4 cellular contexts compared by ENCODE assay signal in the genomic region with DNA sequence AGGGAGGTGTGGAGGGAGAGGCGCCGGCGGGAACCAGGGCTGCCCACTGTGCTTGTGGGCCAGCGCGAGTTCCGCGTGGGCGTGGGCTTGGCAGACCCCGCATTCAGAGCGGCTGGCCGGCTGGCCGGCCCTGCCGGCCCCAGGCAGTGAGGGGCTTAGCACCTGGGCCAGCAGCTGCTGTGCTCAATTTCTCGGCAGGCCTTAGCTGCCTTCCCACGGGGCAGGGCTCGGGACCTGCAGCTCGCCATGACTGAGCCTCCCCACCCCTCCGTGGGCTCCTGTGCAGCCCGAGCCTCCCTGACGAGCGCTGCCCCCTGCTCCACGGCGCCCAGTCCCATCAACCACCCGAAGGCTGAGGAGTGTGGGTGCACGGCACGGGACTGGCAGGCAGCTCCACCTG. TPM values are rescaled to one million over a fixed set of nuclear protein-coding genes. Genes with fewer than 3 reads are reported as not detected.
A peak's percentile ranks its signal among the peaks of the same experiment; 100 is the strongest.
DNase-seq lines count a peak whose midpoint lies in the region; ATAC-seq, FAIRE-seq and TF ChIP-seq lines count a peak whose summit lies in the region.
"Not testable (repeated sequence)": the region's sequence is repeated elsewhere in the genome, so short reads cannot be mapped to it uniquely, and the experiment has no call there.

No MANE protein-coding gene starts in this region.

- not testable (repeated sequence) for H2BK12ac ChIP-seq in neuronal stem cell (ENCODE audit: low read length)

- not testable (repeated sequence) for H2BK5ac ChIP-seq in neuronal stem cell (ENCODE audit: low read length)

- not testable (repeated sequence) for ATAC-seq in WTC11, HepG2

- H3K27ac Mint-ChIP-seq in WTC11: not testable (repeated sequence)

- H3K79me2 ChIP-seq in HepG2 (ENCODE audit: insufficient read depth, low read length): not testable (repeated sequence)

- not testable (repeated sequence) for H3K18ac ChIP-seq in neuronal stem cell (ENCODE audit: low read length)

- H3K23ac ChIP-seq in neuronal stem cell (ENCODE audit: low read depth, low read length, poor library complexity): not testable (repeated sequence)

- H2AFZ ChIP-seq in HepG2 (ENCODE audit: low read length); neuronal stem cell (ENCODE audit: low read length): not testable (repeated sequence)

- peaks cover 11% of the 10 kb centered on the region; the same call in 1 of the 2 replicates for H3K9me3 Mint-ChIP-seq in WTC11

- FAIRE-seq in HepG2 (lab: Jason Lieb, UNC): not testable (repeated sequence)

- not testable (repeated sequence) for BruUV-seq in HepG2 (replicated peaks; lab: Mats Ljungman, UMichigan)

- intact Hi-C loops in HepG2 (cut with micrococcal nuclease; ENCODE audit: unreplicated experiment); testis (cut with DNase I; ENCODE audit: low total_unique reads): not testable (repeated sequence)

- not testable (repeated sequence) for DNase-seq in WTC11 (ENCODE audit: low spot score); HepG2 (ENCODE audit: low spot score); neuronal stem cell (ENCODE audit: low spot score); testis

- not testable (repeated sequence) for H3K79me1 ChIP-seq in neuronal stem cell (ENCODE audit: low read depth, low read length)

- H3K14ac ChIP-seq in neuronal stem cell (ENCODE audit: low read length): not testable (repeated sequence)

- CTCF ChIA-PET in WTC11 (lab: Charles Lee); HepG2 (lab: Yijun Ruan, JAX; ENCODE audit: low intra/inter-chr PET ratio, low total read pairs): not testable (repeated sequence)

- H3K36me3 Mint-ChIP-seq in WTC11: not testable (repeated sequence)

- not testable (repeated sequence) for TF ChIP-seq EP300 in HepG2 (IDR thresholded peaks at IDR 0.05; ENCODE audit: low read depth in 2 of 2, low read length in 2 of 2); HepG2 (CRISPR knock-in tag; IDR thresholded peaks at IDR 0.05; ENCODE audit: borderline replicate concordance)

- WGBS in HepG2 (ENCODE audit: low lambda C conversion rate): 100% methylated on average over 3 of the region's 26 CpGs
- WGBS in neuronal stem cell (ENCODE audit: extremely low coverage in 2 of 2, insufficient read length in 2 of 2, insufficient replicate concordance in 1 of 2), 2 donors: no CpG with 5 or more reads among the region's 26 CpGs
- 58% methylated on average over 21 of the region's 26 CpGs; no CpG with 5 or more reads in 1 of the 2 donors for WGBS in testis, 2 donors

- not testable (repeated sequence) for H4K20me1 ChIP-seq in HepG2 (ENCODE audit: insufficient read depth, low read length)

- not testable (repeated sequence) for TF ChIP-seq CTCF in WTC11 (IDR thresholded peaks at IDR 0.05); testis (IDR thresholded peaks at IDR 0.05)
- peak; percentile 46 for TF ChIP-seq CTCF in HepG2 (CRISPR knock-in tag; IDR thresholded peaks at IDR 0.05)

- TF ChIP-seq POLR2A in HepG2 (IDR thresholded peaks at IDR 0.05; ENCODE audit: insufficient read depth in 1 of 2, low read depth in 2 of 2, low read length in 2 of 2); testis (IDR thresholded peaks at IDR 0.05): not testable (repeated sequence)

- not testable (repeated sequence) for H2BK15ac ChIP-seq in neuronal stem cell (ENCODE audit: low read length)

- not testable (repeated sequence) for H3K36me3 ChIP-seq in HepG2 (replicated peaks in 1 of 2; ENCODE audit: control insufficient read depth in 1 of 2, insufficient read depth in 2 of 2, low read length in 2 of 2); neuronal stem cell (replicated peaks in 1 of 2; ENCODE audit: control insufficient read depth in 2 of 2, insufficient read depth in 2 of 2, low read length in 2 of 2); testis (ENCODE audit: low read depth, missing control alignments)

- not testable (repeated sequence) for H3K4ac ChIP-seq in neuronal stem cell (ENCODE audit: low read length)

- not testable (repeated sequence) for H3K27me3 Mint-ChIP-seq in WTC11 (ENCODE audit: low read depth)

- H3K9me3 ChIP-seq in HepG2 (ENCODE audit: low read length); neuronal stem cell (replicated peaks in 1 of 2; ENCODE audit: control insufficient read depth in 2 of 2, insufficient read depth in 1 of 2, low read depth in 1 of 2, low read length in 2 of 2); testis: not testable (repeated sequence)

- H3K4me3 Mint-ChIP-seq in WTC11: not testable (repeated sequence)

- not testable (repeated sequence) for H3K27me3 ChIP-seq in HepG2 (ENCODE audit: control insufficient read depth in 1 of 2, insufficient read depth in 2 of 2, low read length in 2 of 2); neuronal stem cell (ENCODE audit: control insufficient read depth in 3 of 3, insufficient read depth in 3 of 3, low read depth in 1 of 3, low read length in 3 of 3); testis

- not testable (repeated sequence) for H3K4me3 ChIP-seq in HepG2 (replicated peaks in 1 of 3; ENCODE audit: insufficient read depth in 1 of 3, low read depth in 2 of 3, low read length in 3 of 3); neuronal stem cell (ENCODE audit: low read length in 2 of 2)
- H3K4me3 ChIP-seq in testis: peak overlapping the region; percentile 6 to 29

- peak overlapping the region; percentile 17 for H4K8ac ChIP-seq in neuronal stem cell (ENCODE audit: low read depth, low read length)

- POLR2A ChIA-PET in WTC11 (lab: Charles Lee); HepG2 (lab: Yijun Ruan, JAX): not testable (repeated sequence)

- H2BK120ac ChIP-seq in neuronal stem cell (ENCODE audit: low read depth, low read length): not testable (repeated sequence)

- H2AK5ac ChIP-seq in neuronal stem cell (ENCODE audit: low read depth, low read length): not testable (repeated sequence)

- not testable (repeated sequence) for H3K4me2 ChIP-seq in HepG2 (ENCODE audit: low read depth, low read length); neuronal stem cell (ENCODE audit: insufficient read depth, low read length, poor library complexity, severe bottlenecking)

- not testable (repeated sequence) for H3K4me1 Mint-ChIP-seq in WTC11

- TF ChIP-seq RAD21 in HepG2 (CRISPR knock-in tag; IDR thresholded peaks at IDR 0.05): not testable (repeated sequence)

- H3K9ac ChIP-seq in HepG2 (ENCODE audit: insufficient read depth, low read depth, low read length); neuronal stem cell (ENCODE audit: low read depth, low read length, poor library complexity): not testable (repeated sequence)

- H3K4me1 ChIP-seq in HepG2 (ENCODE audit: insufficient read depth, low read length); neuronal stem cell (ENCODE audit: control insufficient read depth in 2 of 2, insufficient read depth in 1 of 2, low read depth in 1 of 2, low read length in 2 of 2); testis: not testable (repeated sequence)

- not testable (repeated sequence) for H4K91ac ChIP-seq in neuronal stem cell (ENCODE audit: low read depth, low read length, poor library complexity)

- in situ Hi-C loops in HepG2 (cut with HindIII; ENCODE audit: extremely low pct_ligation_motif_present, low pct_unique_long_range_greater_than_20kb): not testable (repeated sequence)

- not testable (repeated sequence) for H3K27ac ChIP-seq in HepG2 (ENCODE audit: extremely low read length, insufficient read depth, low read length); neuronal stem cell (replicated peaks; ENCODE audit: low read length); testis

RNA-seq across cellular contexts. Expression of gene MEGF9, which starts 32.1 kb away (rescaled TPM):
- total RNA-seq in WTC11 (2021) (0.80 to 1.0 TPM (median 0.92 TPM) in 3 replicates), HepG2 (2016; rRNA removed; fragmentation: Illumina TruSeq; extraction: Trizol) (3.1 and 3.3 TPM in 2 replicates), testis (1 to 10 TPM; 8.2 to 8.5 TPM)
- 0.71 and 0.88 TPM in 2 replicates for total RNA-seq in HepG2 (2016; cell fraction: cytosol; rRNA removed; fragmentation: Illumina TruSeq; extraction: Trizol; ENCODE audit: low read depth)
- 3.1 and 3.7 TPM in 2 replicates for total RNA-seq in HepG2 (2016; cell fraction: insoluble cytoplasmic fraction; rRNA removed; fragmentation: Illumina TruSeq; extraction: Trizol)
- 4.3 and 4.5 TPM in 2 replicates for total RNA-seq in HepG2 (2016; cell fraction: membrane; rRNA removed; fragmentation: Illumina TruSeq; extraction: Trizol)
- total RNA-seq in HepG2 (2016; cell fraction: nucleus; rRNA removed; fragmentation: Illumina TruSeq; extraction: Trizol): 3.8 and 3.9 TPM in 2 replicates
- polyA plus RNA-seq in HepG2 (2011; rRNA removed) (3.3 and 3.6 TPM in 2 replicates), testis (ENCODE audit: insufficient read depth, low read depth, low replicate concordance) (7.2 TPM)
- polyA plus RNA-seq in HepG2 (2011; cell fraction: cytosol; rRNA removed): 1.7 and 3.4 TPM in 2 replicates
- 0.82 and 1.6 TPM in 2 replicates for polyA plus RNA-seq in HepG2 (2011; cell fraction: nucleus; rRNA removed)
- polyA plus RNA-seq in HepG2 (2012): 6.3 and 6.4 TPM in 2 replicates
- polyA plus RNA-seq in HepG2 (2016; cell fraction: cytosol; fragmentation: Illumina TruSeq; extraction: Trizol; ENCODE audit: low read depth): 0.44 and 0.52 TPM in 2 replicates
- polyA plus RNA-seq in HepG2 (2016; cell fraction: insoluble cytoplasmic fraction; fragmentation: Illumina TruSeq; extraction: Trizol; ENCODE audit: low read depth): 3.5 and 4.3 TPM in 2 replicates
- polyA plus RNA-seq in HepG2 (2016; cell fraction: membrane; fragmentation: Illumina TruSeq; extraction: Trizol; ENCODE audit: low read depth): 2.7 and 2.9 TPM in 2 replicates
- polyA plus RNA-seq in HepG2 (2016; cell fraction: nucleus; fragmentation: Illumina TruSeq; extraction: Trizol; ENCODE audit: insufficient read depth, low read depth): 4.6 and 4.7 TPM in 2 replicates
- polyA minus RNA-seq in HepG2 (2011; rRNA and poly(A)+ RNA removed; ENCODE audit: low replicate concordance): 2.5 and 6.5 TPM in 2 replicates
- polyA minus RNA-seq in HepG2 (2011; cell fraction: cytosol; rRNA and poly(A)+ RNA removed): 4.0 and 5.0 TPM in 2 replicates
- 1.9 and 4.0 TPM in 2 replicates for polyA minus RNA-seq in HepG2 (2011; cell fraction: nucleus; rRNA and poly(A)+ RNA removed)
- 6.0 TPM for polyA plus RNA-seq in neuronal stem cell (2013, experiment 1 of 2)
- 5.9 TPM for polyA plus RNA-seq in neuronal stem cell (2013, experiment 2 of 2)

RNA-seq across cellular contexts. Expression of gene FBXW2, which starts 46.9 kb away (rescaled TPM):
- total RNA-seq in WTC11 (2021) (57.2 to 59.8 TPM (median 57.4 TPM) in 3 replicates), HepG2 (2016; rRNA removed; fragmentation: Illumina TruSeq; extraction: Trizol) (43.1 and 55.2 TPM in 2 replicates), testis (10 to 100 TPM; 52.9 to 58.7 TPM)
- total RNA-seq in HepG2 (2016; cell fraction: cytosol; rRNA removed; fragmentation: Illumina TruSeq; extraction: Trizol; ENCODE audit: low read depth): 13.6 and 16.4 TPM in 2 replicates
- total RNA-seq in HepG2 (2016; cell fraction: insoluble cytoplasmic fraction; rRNA removed; fragmentation: Illumina TruSeq; extraction: Trizol): 46.9 and 47.7 TPM in 2 replicates
- total RNA-seq in HepG2 (2016; cell fraction: membrane; rRNA removed; fragmentation: Illumina TruSeq; extraction: Trizol): 41.5 and 42.1 TPM in 2 replicates
- total RNA-seq in HepG2 (2016; cell fraction: nucleus; rRNA removed; fragmentation: Illumina TruSeq; extraction: Trizol): 48.1 and 51.0 TPM in 2 replicates
- polyA plus RNA-seq in HepG2 (2011; rRNA removed) (30.9 and 35.4 TPM in 2 replicates), testis (ENCODE audit: insufficient read depth, low read depth, low replicate concordance) (46.5 TPM)
- polyA plus RNA-seq in HepG2 (2011; cell fraction: cytosol; rRNA removed): 23.4 and 28.9 TPM in 2 replicates
- 30.6 and 35.1 TPM in 2 replicates for polyA plus RNA-seq in HepG2 (2011; cell fraction: nucleus; rRNA removed)
- 20.7 and 22.2 TPM in 2 replicates for polyA plus RNA-seq in HepG2 (2012)
- 17.7 and 25.1 TPM in 2 replicates for polyA plus RNA-seq in HepG2 (2016; cell fraction: cytosol; fragmentation: Illumina TruSeq; extraction: Trizol; ENCODE audit: low read depth)
- polyA plus RNA-seq in HepG2 (2016; cell fraction: insoluble cytoplasmic fraction; fragmentation: Illumina TruSeq; extraction: Trizol; ENCODE audit: low read depth): 47.5 and 52.1 TPM in 2 replicates
- polyA plus RNA-seq in HepG2 (2016; cell fraction: membrane; fragmentation: Illumina TruSeq; extraction: Trizol; ENCODE audit: low read depth): 40.6 and 40.8 TPM in 2 replicates
- polyA plus RNA-seq in HepG2 (2016; cell fraction: nucleus; fragmentation: Illumina TruSeq; extraction: Trizol; ENCODE audit: insufficient read depth, low read depth): 68.4 and 72.5 TPM in 2 replicates
- 26.3 and 75.5 TPM in 2 replicates for polyA minus RNA-seq in HepG2 (2011; rRNA and poly(A)+ RNA removed; ENCODE audit: low replicate concordance)
- 16.9 and 17.3 TPM in 2 replicates for polyA minus RNA-seq in HepG2 (2011; cell fraction: cytosol; rRNA and poly(A)+ RNA removed)
- polyA minus RNA-seq in HepG2 (2011; cell fraction: nucleus; rRNA and poly(A)+ RNA removed): 62.8 and 65.0 TPM in 2 replicates
- polyA plus RNA-seq in neuronal stem cell (2013, experiment 1 of 2): 22.3 TPM
- polyA plus RNA-seq in neuronal stem cell (2013, experiment 2 of 2): 23.1 TPM
